Comparison of ENCODE assay signal across 1 cellular context in the genomic region with DNA sequence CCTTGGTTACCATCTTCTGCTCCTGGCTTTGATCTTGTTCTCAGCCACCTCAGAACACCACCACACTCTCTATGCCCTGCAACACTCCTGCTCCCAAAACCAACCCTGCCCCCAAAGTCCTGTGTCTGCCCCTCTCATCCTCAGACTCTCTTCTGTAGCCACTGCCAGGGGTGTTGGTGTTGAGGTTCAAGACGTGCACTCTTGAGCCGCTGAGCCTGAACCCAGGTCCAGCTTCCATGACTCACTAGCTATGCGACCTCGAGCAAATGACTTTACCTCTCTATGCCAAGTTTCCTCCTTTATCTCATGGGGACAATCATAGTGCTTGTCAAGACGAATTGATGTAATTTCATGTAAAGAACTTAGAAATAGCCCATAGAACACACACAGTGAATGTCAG.
TF ChIP-seq lines count a peak whose summit lies in the region.

No MANE protein-coding gene starts in this region.

TF ChIP-seq in H1, 55 proteins besides CTCF, POLR2A, EP300 and RAD21:
- no peak for TF ChIP-seq ZNF274 (IDR thresholded peaks at IDR 0.05; ENCODE audit: borderline replicate concordance, extremely low read depth, low read length)
- no peak for TF ChIP-seq SIN3A (conservative IDR thresholded peaks at IDR 0.05 in 1 of 2, IDR thresholded peaks at IDR 0.05 in 1 of 2; ENCODE audit: low read depth in 1 of 2, low read length in 2 of 2)
- no peak for TF ChIP-seq SP1 (IDR thresholded peaks at IDR 0.05; ENCODE audit: low read depth, low read length)
- no peak for TF ChIP-seq POLR2AphosphoS5 (IDR thresholded peaks at IDR 0.05; ENCODE audit: low read depth, low read length)
- TF ChIP-seq SIX5 (IDR thresholded peaks at IDR 0.05; ENCODE audit: low read depth, low read length): no peak
- TF ChIP-seq FOSL1 (IDR thresholded peaks at IDR 0.05; ENCODE audit: insufficient read depth, low read depth, low read length): no peak
- no peak for TF ChIP-seq CTBP2 (IDR thresholded peaks at IDR 0.05; ENCODE audit: borderline replicate concordance, insufficient read depth, insufficient read length, low read length)
- no peak for TF ChIP-seq SIRT6 (IDR thresholded peaks at IDR 0.05; ENCODE audit: low read length)
- TF ChIP-seq, protein P1, sequence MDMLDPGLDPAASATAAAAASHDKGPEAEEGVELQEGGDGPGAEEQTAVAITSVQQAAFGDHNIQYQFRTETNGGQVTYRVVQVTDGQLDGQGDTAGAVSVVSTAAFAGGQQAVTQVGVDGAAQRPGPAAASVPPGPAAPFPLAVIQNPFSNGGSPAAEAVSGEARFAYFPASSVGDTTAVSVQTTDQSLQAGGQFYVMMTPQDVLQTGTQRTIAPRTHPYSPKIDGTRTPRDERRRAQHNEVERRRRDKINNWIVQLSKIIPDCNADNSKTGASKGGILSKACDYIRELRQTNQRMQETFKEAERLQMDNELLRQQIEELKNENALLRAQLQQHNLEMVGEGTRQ (IDR thresholded peaks at IDR 0.05; ENCODE audit: low read length): no peak
- TF ChIP-seq CEBPB (IDR thresholded peaks at IDR 0.05; ENCODE audit: low read depth, low read length): no peak
- no peak for TF ChIP-seq KDM1A (IDR thresholded peaks at IDR 0.05; ENCODE audit: borderline replicate concordance, low read length)
- TF ChIP-seq YY1 (IDR thresholded peaks at IDR 0.05; ENCODE audit: low read depth, low read length): no peak
- TF ChIP-seq, protein P2, sequence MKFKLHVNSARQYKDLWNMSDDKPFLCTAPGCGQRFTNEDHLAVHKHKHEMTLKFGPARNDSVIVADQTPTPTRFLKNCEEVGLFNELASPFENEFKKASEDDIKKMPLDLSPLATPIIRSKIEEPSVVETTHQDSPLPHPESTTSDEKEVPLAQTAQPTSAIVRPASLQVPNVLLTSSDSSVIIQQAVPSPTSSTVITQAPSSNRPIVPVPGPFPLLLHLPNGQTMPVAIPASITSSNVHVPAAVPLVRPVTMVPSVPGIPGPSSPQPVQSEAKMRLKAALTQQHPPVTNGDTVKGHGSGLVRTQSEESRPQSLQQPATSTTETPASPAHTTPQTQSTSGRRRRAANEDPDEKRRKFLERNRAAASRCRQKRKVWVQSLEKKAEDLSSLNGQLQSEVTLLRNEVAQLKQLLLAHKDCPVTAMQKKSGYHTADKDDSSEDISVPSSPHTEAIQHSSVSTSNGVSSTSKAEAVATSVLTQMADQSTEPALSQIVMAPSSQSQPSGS (IDR thresholded peaks at IDR 0.05; ENCODE audit: low read length): no peak
- no peak for TF ChIP-seq BACH1 (IDR thresholded peaks at IDR 0.05; ENCODE audit: low read length)
- no peak for TF ChIP-seq CBX5 (IDR thresholded peaks at IDR 0.05; ENCODE audit: low read depth, low read length)
- TF ChIP-seq TAF7 (optimal IDR thresholded peaks at IDR 0.05; ENCODE audit: borderline replicate concordance, low read depth, low read length): no peak
- no peak for TF ChIP-seq GTF2F1 (IDR thresholded peaks at IDR 0.05; ENCODE audit: borderline replicate concordance, low read depth, low read length)
